In the genomic region with DNA sequence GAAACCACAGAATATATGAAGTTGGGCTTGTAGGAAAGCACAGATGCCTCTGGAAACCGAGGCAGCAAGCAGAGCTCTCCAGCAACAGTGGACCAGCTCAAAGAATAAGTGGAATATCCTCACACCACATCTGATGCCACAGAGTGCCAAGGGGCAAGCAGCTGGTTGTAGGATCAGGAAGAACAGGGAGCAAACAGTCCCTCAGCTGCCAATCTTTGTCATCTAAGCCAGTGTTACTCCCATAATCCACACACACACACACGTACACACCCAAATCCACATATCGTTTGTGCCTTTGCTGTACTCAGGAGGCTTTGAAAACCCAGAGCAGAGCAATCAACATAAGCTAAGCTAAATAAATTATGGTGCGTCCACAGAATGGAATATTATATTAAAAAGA, we compare ENCODE assay signal across 39 cellular contexts.
"Had no signal": no experiment of that assay in that cellular context is flagged by ENCODE, and none has a peak within 500 bp of the region (broad histone marks: within the 10 kb centered on the region; RNA-seq: fewer than 3 reads in every experiment).

No MANE protein-coding gene starts in this region.

- DNase-seq: activated effector memory CD4-positive, alpha-beta T cell treated with anti-CD3 and anti-CD28 coated beads, Interleukin-2, amount 50 U/mL, for 16 hours; activated effector memory CD4-positive, alpha-beta T cell treated with Interleukin-2 at 50 U/mL for 16 hours; activated gamma-delta T cell; activated gamma-delta T cell treated with Interleukin-2 at 50 U/mL for 16 hours; activated naive CD4-positive, alpha-beta T cell; activated naive CD4-positive, alpha-beta T cell treated with anti-CD3 and anti-CD28 coated beads for 36 hours; activated naive CD4-positive, alpha-beta T cell treated with anti-CD3 and anti-CD28 coated beads, Interleukin-2, amount 10 ng/mL, durations not matched to agents 7 days and 5 days; activated naive CD4-positive, alpha-beta T cell treated with anti-CD3 and anti-CD28 coated beads, Interleukin-2, amount 50 U/mL, for 16 hours; activated naive CD4-positive, alpha-beta T cell treated with Interleukin-2 at 50 U/mL for 16 hours; activated naive CD8-positive, alpha-beta T cell treated with anti-CD3 and anti-CD28 coated beads for 36 hours; activated naive CD8-positive, alpha-beta T cell treated with anti-CD3 and anti-CD28 coated beads, Interleukin-2, amount 10 ng/mL, durations not matched to agents 7 days and 5 days; activated naive CD8-positive, alpha-beta T cell treated with anti-CD3 and anti-CD28 coated beads, Interleukin-2, amount 50 U/mL, for 24 hours; activated T-cell treated with anti-CD3 and anti-CD28 coated beads for 4 hours; activated T-cell treated with anti-CD3 and anti-CD28 coated beads, Interleukin-2, amount 50 U/mL, for 1 hour; activated T-cell treated with anti-CD3 and anti-CD28 coated beads, Interleukin-2, amount 50 U/mL, for 24 hours; activated T-cell treated with anti-CD3 and anti-CD28 coated beads, Interleukin-2, amount 50 U/mL, for 4 hours; activated T-cell treated with anti-CD3 and anti-CD28 coated beads, Interleukin-2, amount 50 U/mL, for 48 hours; activated T-cell treated with anti-CD3 and anti-CD28 coated beads, Interleukin-2, amount 50 U/mL, for 72 hours; adrenal gland; amniotic stem cell; amygdala; anterior cingulate cortex; aorta; body of pancreas; brain microvascular endothelial cell; caudate nucleus; central memory CD4-positive, alpha-beta T cell; cerebellar nuclear complex had no signal

- H3K9me3 Mint-ChIP-seq: activated naive CD4-positive, alpha-beta T cell treated with anti-CD3 and anti-CD28 coated beads for 36 hours; activated naive CD4-positive, alpha-beta T cell treated with anti-CD3 and anti-CD28 coated beads, Interleukin-2, amount 10 ng/mL, durations not matched to agents 7 days and 5 days; activated naive CD4-positive, alpha-beta T cell treated with anti-CD3 and anti-CD28 coated beads, Interleukin-2, amount 50 U/mL, for 24 hours; activated naive CD4-positive, alpha-beta T cell treated with anti-CD3 and anti-CD28 coated beads, Interleukin-2, amount 50 U/mL, for 72 hours; activated naive CD8-positive, alpha-beta T cell treated with anti-CD3 and anti-CD28 coated beads for 36 hours; activated naive CD8-positive, alpha-beta T cell treated with anti-CD3 and anti-CD28 coated beads, Interleukin-2, amount 10 ng/mL, durations not matched to agents 7 days and 5 days; activated naive CD8-positive, alpha-beta T cell treated with anti-CD3 and anti-CD28 coated beads, Interleukin-2, amount 50 U/mL, for 24 hours; activated T-cell treated with anti-CD3 and anti-CD28 coated beads, Interleukin-2, amount 50 U/mL, for 24 hours; activated T-cell treated with anti-CD3 and anti-CD28 coated beads, Interleukin-2, amount 50 U/mL, for 4 hours; activated T-cell treated with anti-CD3 and anti-CD28 coated beads, Interleukin-2, amount 50 U/mL, for 72 hours; activated T-helper 1 cell treated with anti-CD3 and anti-CD28 coated beads, Interleukin-12 subunit alpha, Interleukin-12 subunit beta, Interleukin-2, Interleukin-4 antibody, amounts not matched to agents 30 ng/mL and 10 ng/mL and 1 ng/mL, durations not matched to agents 14 hours and 24 hours and 36 hours; activated T-helper 17 cell treated with anti-CD3 and anti-CD28 coated beads, Interleukin-2, amount 50 U/mL, for 72 hours; activated T-helper 2 cell treated with anti-CD3 and anti-CD28 coated beads, Interferon-gamma antibody, Interleukin-2, Interleukin-4, amounts not matched to agents 10 μg/mL and 5 μg/mL and 100 μg/mL, durations not matched to agents 14 hours and 24 hours and 36 hours; brain; central memory CD8-positive, alpha-beta T cell had no signal

- ATAC-seq: activated naive CD4-positive, alpha-beta T cell treated with anti-CD3 and anti-CD28 coated beads, Interleukin-2, amount 50 U/mL, for 72 hours; activated naive CD8-positive, alpha-beta T cell treated with anti-CD3 and anti-CD28 coated beads, Interleukin-2, amount 50 U/mL, for 24 hours; activated T-cell treated with anti-CD3 and anti-CD28 coated beads, Interleukin-2, amount 50 U/mL, for 4 hours; activated T-cell treated with anti-CD3 and anti-CD28 coated beads, Interleukin-2, amount 50 U/mL, for 72 hours; activated T-helper 17 cell treated with anti-CD3 and anti-CD28 coated beads, Interleukin-2, amount 50 U/mL, for 72 hours; body of pancreas had no signal

- H3K36me3 ChIP-seq: breast epithelium had no signal

- H3K4me1 Mint-ChIP-seq: activated T-helper 17 cell treated with anti-CD3 and anti-CD28 coated beads, Interleukin-2, amount 50 U/mL, for 72 hours; central memory CD8-positive, alpha-beta T cell had no signal

- H3K9me3 ChIP-seq: adrenal gland, ascending aorta, body of pancreas, breast epithelium had no signal

- H3K4me1 ChIP-seq: ascending aorta, body of pancreas, breast epithelium had no signal

- H3K4me3 Mint-ChIP-seq: activated naive CD4-positive, alpha-beta T cell treated with anti-CD3 and anti-CD28 coated beads for 36 hours; activated naive CD4-positive, alpha-beta T cell treated with anti-CD3 and anti-CD28 coated beads, Interleukin-2, amount 10 ng/mL, durations not matched to agents 7 days and 5 days; activated naive CD4-positive, alpha-beta T cell treated with anti-CD3 and anti-CD28 coated beads, Interleukin-2, amount 50 U/mL, for 24 hours; activated naive CD8-positive, alpha-beta T cell; activated naive CD8-positive, alpha-beta T cell treated with anti-CD3 and anti-CD28 coated beads for 36 hours; activated naive CD8-positive, alpha-beta T cell treated with anti-CD3 and anti-CD28 coated beads, Interleukin-2, amount 10 ng/mL, durations not matched to agents 7 days and 5 days; activated naive CD8-positive, alpha-beta T cell treated with anti-CD3 and anti-CD28 coated beads, Interleukin-2, amount 50 U/mL, for 24 hours; activated T-cell treated with anti-CD3 and anti-CD28 coated beads, Interleukin-2, amount 50 U/mL, for 24 hours; activated T-cell treated with anti-CD3 and anti-CD28 coated beads, Interleukin-2, amount 50 U/mL, for 4 hours; activated T-cell treated with anti-CD3 and anti-CD28 coated beads, Interleukin-2, amount 50 U/mL, for 72 hours; activated T-helper 1 cell treated with anti-CD3 and anti-CD28 coated beads, Interleukin-12 subunit alpha, Interleukin-12 subunit beta, Interleukin-2, Interleukin-4 antibody, amounts not matched to agents 30 ng/mL and 10 ng/mL and 1 ng/mL, durations not matched to agents 14 hours and 24 hours and 36 hours; activated T-helper 17 cell treated with anti-CD3 and anti-CD28 coated beads, Interleukin-2, amount 50 U/mL, for 72 hours; brain; central memory CD8-positive, alpha-beta T cell had no signal

- H3K27me3 Mint-ChIP-seq: activated naive CD4-positive, alpha-beta T cell treated with anti-CD3 and anti-CD28 coated beads, Interleukin-2, amount 10 ng/mL, durations not matched to agents 7 days and 5 days; activated naive CD4-positive, alpha-beta T cell treated with anti-CD3 and anti-CD28 coated beads, Interleukin-2, amount 50 U/mL, for 24 hours; activated naive CD8-positive, alpha-beta T cell; activated naive CD8-positive, alpha-beta T cell treated with anti-CD3 and anti-CD28 coated beads for 36 hours; activated naive CD8-positive, alpha-beta T cell treated with anti-CD3 and anti-CD28 coated beads, Interleukin-2, amount 10 ng/mL, durations not matched to agents 7 days and 5 days; activated naive CD8-positive, alpha-beta T cell treated with anti-CD3 and anti-CD28 coated beads, Interleukin-2, amount 50 U/mL, for 24 hours; activated T-cell treated with anti-CD3 and anti-CD28 coated beads, Interleukin-2, amount 50 U/mL, for 24 hours; activated T-helper 17 cell treated with anti-CD3 and anti-CD28 coated beads, Interleukin-2, amount 50 U/mL, for 72 hours; brain; central memory CD8-positive, alpha-beta T cell had no signal

- H3K27me3 ChIP-seq: adrenal gland, ascending aorta, body of pancreas, brain microvascular endothelial cell, breast epithelium, cardiac muscle cell had no signal

- H3K27ac ChIP-seq: adrenal gland, ascending aorta, body of pancreas, brain microvascular endothelial cell, breast epithelium, cardiac muscle cell had no signal

- H3K4me3 ChIP-seq: adrenal gland, ascending aorta, body of pancreas, breast epithelium, cardiac muscle cell had no signal

- H3K27ac Mint-ChIP-seq: activated naive CD4-positive, alpha-beta T cell treated with anti-CD3 and anti-CD28 coated beads for 36 hours; activated naive CD4-positive, alpha-beta T cell treated with anti-CD3 and anti-CD28 coated beads, Interleukin-2, amount 10 ng/mL, durations not matched to agents 7 days and 5 days; activated naive CD4-positive, alpha-beta T cell treated with anti-CD3 and anti-CD28 coated beads, Interleukin-2, amount 50 U/mL, for 24 hours; activated naive CD4-positive, alpha-beta T cell treated with anti-CD3 and anti-CD28 coated beads, Interleukin-2, amount 50 U/mL, for 72 hours; activated naive CD8-positive, alpha-beta T cell; activated naive CD8-positive, alpha-beta T cell treated with anti-CD3 and anti-CD28 coated beads for 36 hours; activated naive CD8-positive, alpha-beta T cell treated with anti-CD3 and anti-CD28 coated beads, Interleukin-2, amount 10 ng/mL, durations not matched to agents 7 days and 5 days; activated naive CD8-positive, alpha-beta T cell treated with anti-CD3 and anti-CD28 coated beads, Interleukin-2, amount 50 U/mL, for 24 hours; activated T-cell treated with anti-CD3 and anti-CD28 coated beads, Interleukin-2, amount 50 U/mL, for 24 hours; activated T-cell treated with anti-CD3 and anti-CD28 coated beads, Interleukin-2, amount 50 U/mL, for 72 hours; activated T-helper 1 cell treated with anti-CD3 and anti-CD28 coated beads, Interleukin-12 subunit alpha, Interleukin-12 subunit beta, Interleukin-2, Interleukin-4 antibody, amounts not matched to agents 30 ng/mL and 10 ng/mL and 1 ng/mL, durations not matched to agents 14 hours and 24 hours and 36 hours; activated T-helper 17 cell treated with anti-CD3 and anti-CD28 coated beads, Interleukin-2, amount 50 U/mL, for 72 hours; activated T-helper 2 cell treated with anti-CD3 and anti-CD28 coated beads, Interferon-gamma antibody, Interleukin-2, Interleukin-4, amounts not matched to agents 10 μg/mL and 5 μg/mL and 100 μg/mL, durations not matched to agents 14 hours and 24 hours and 36 hours; brain had no signal
